ENCODE assay signal across 8 cellular contexts in genomic region chr11:67268036-67268683, GRCh38. TPM values are rescaled to one million over a fixed set of nuclear protein-coding genes. Genes with fewer than 3 reads are reported as not detected.
A peak's percentile ranks its signal among the peaks of the same experiment; 100 is the strongest.
DNase-seq lines count a peak whose midpoint lies in the region; ATAC-seq and TF ChIP-seq lines count a peak whose summit lies in the region.

No MANE protein-coding gene starts in this region.

- H3K4me3 ChIP-seq in HL-60 (replicated peaks; ENCODE audit: insufficient read depth, low read length) (peak overlapping the region; percentile 67), fibroblast of mammary gland (ENCODE audit: control insufficient read depth, low read depth, low read length) (peak overlapping the region; percentile 78), skeletal muscle satellite cell (ENCODE audit: low read length) (peak overlapping the region; percentile 93)

- peak overlapping the region; percentile 98 for H3K4me2 ChIP-seq in skeletal muscle satellite cell (ENCODE audit: low read length)

- H3K27me3 ChIP-seq in HL-60 (ENCODE audit: insufficient read depth, poor library complexity, severe bottlenecking) (no peaks in the 10 kb centered on the region), skeletal muscle satellite cell (ENCODE audit: control insufficient read depth, insufficient read depth, low read length) (no peaks in the 10 kb centered on the region)

- CTCF ChIA-PET in activated CD8-positive, alpha-beta T cell treated with anti-CD3 and anti-CD28 coated beads, Interleukin-2, amount 10 ng/mL, durations not matched to agents 7 days and 5 days (lab: Charles Lee), result interaction anchor here (0.7 to 7.4 kb wide), 16 partner anchors 9 to 141 kb away, joined by 3 to 60 read pairs (median 4); partner anchors contain the start of genes ANKRD13D and PPP1CA

- TF ChIP-seq CTCF in HL-60 (IDR thresholded peaks at IDR 0.05; ENCODE audit: insufficient read depth, low read length) (no peak), fibroblast of mammary gland (conservative IDR thresholded peaks at IDR 0.05; ENCODE audit: control insufficient read depth, insufficient read depth, low read depth, low read length) (no peak)

- H3K4me3 Mint-ChIP-seq in activated CD8-positive, alpha-beta T cell treated with anti-CD3 and anti-CD28 coated beads, Interleukin-2, amount 10 ng/mL, durations not matched to agents 7 days and 5 days, result peak overlapping the region; percentile 98

- peak; percentile 77 to 98 for DNase-seq in HL-60 (ENCODE audit: low read depth in 1 of 2, low spot score in 1 of 2)
- DNase-seq in activated CD8-positive, alpha-beta T cell treated with anti-CD3 and anti-CD28 coated beads, Interleukin-2, amount 10 ng/mL, durations not matched to agents 7 days and 5 days, result peak; percentile 85
- DNase-seq in fibroblast of mammary gland (ENCODE audit: low read depth), result no peak
- DNase-seq in DMS53 treated with DMSO at 0.1 percent for 48 hours (lab: John Stamatoyannopoulos, UW; ENCODE audit: unreplicated experiment), result no peak
- no peak for DNase-seq in RKO (ENCODE audit: low spot score)

- H3K9ac ChIP-seq in skeletal muscle satellite cell (ENCODE audit: low read depth, low read length), result peak overlapping the region; percentile 88

- no peaks in the 10 kb centered on the region for H3K9me3 Mint-ChIP-seq in activated CD8-positive, alpha-beta T cell treated with anti-CD3 and anti-CD28 coated beads, Interleukin-2, amount 10 ng/mL, durations not matched to agents 7 days and 5 days (ENCODE audit: insufficient read depth)

- H3K27ac ChIP-seq in HL-60 (replicated peaks), result peak overlapping the region; percentile 100

- no peaks in the 10 kb centered on the region for H3K27me3 Mint-ChIP-seq in activated CD8-positive, alpha-beta T cell treated with anti-CD3 and anti-CD28 coated beads, Interleukin-2, amount 10 ng/mL, durations not matched to agents 7 days and 5 days (ENCODE audit: low read depth)

- peaks cover 62% of the 10 kb centered on the region for H3K36me3 Mint-ChIP-seq in activated CD8-positive, alpha-beta T cell treated with anti-CD3 and anti-CD28 coated beads, Interleukin-2, amount 10 ng/mL, durations not matched to agents 7 days and 5 days (ENCODE audit: low read depth)

- H3K4me1 Mint-ChIP-seq in activated CD8-positive, alpha-beta T cell treated with anti-CD3 and anti-CD28 coated beads, Interleukin-2, amount 10 ng/mL, durations not matched to agents 7 days and 5 days (ENCODE audit: low read depth), result peaks cover 75% of the 10 kb centered on the region

- no peaks in the 10 kb centered on the region for H3K9me3 ChIP-seq in skeletal muscle satellite cell (replicated peaks; ENCODE audit: low read length)

- ATAC-seq in GM18873 (IDR thresholded peaks at IDR 0.05; ENCODE audit: low FRiP score, unreplicated experiment) (peak; percentile 34), HG02763 (IDR thresholded peaks at IDR 0.05; ENCODE audit: unreplicated experiment) (no peak)
- peak; percentile 18 for ATAC-seq in activated CD8-positive, alpha-beta T cell treated with anti-CD3 and anti-CD28 coated beads, Interleukin-2, amount 10 ng/mL, durations not matched to agents 7 days and 5 days

- POLR2A ChIA-PET in activated CD8-positive, alpha-beta T cell treated with anti-CD3 and anti-CD28 coated beads, Interleukin-2, amount 10 ng/mL, durations not matched to agents 7 days and 5 days (lab: Charles Lee), result interaction anchor here (0.6 to 8.1 kb wide), 11 partner anchors 9 to 143 kb away, joined by 3 to 201 read pairs (median 6); partner anchors contain the start of genes ANKRD13D and POLD4

- peak overlapping the region; percentile 99 for H3K27ac Mint-ChIP-seq in activated CD8-positive, alpha-beta T cell treated with anti-CD3 and anti-CD28 coated beads, Interleukin-2, amount 10 ng/mL, durations not matched to agents 7 days and 5 days

- H3K36me3 ChIP-seq in skeletal muscle satellite cell (ENCODE audit: insufficient read depth, low read length), result peaks cover 11% of the 10 kb centered on the region

- H3K4me1 ChIP-seq in skeletal muscle satellite cell (ENCODE audit: control insufficient read depth, insufficient read depth, low read length), result peaks cover 67% of the 10 kb centered on the region

RNA-seq across cellular contexts. Expression of gene GRK2, which starts 1.9 kb away (rescaled TPM):
- 100 to 1,000 TPM; 338 to 348 TPM for total RNA-seq in activated CD8-positive, alpha-beta T cell treated with anti-CD3 and anti-CD28 coated beads, Interleukin-2, amount 10 ng/mL, durations not matched to agents 7 days and 5 days
- total RNA-seq in skeletal muscle satellite cell (2012; rRNA removed), result 26.6 and 33.0 TPM in 2 replicates

RNA-seq across cellular contexts. Expression of gene ANKRD13D, which starts 20.9 kb away (rescaled TPM):
- total RNA-seq in activated CD8-positive, alpha-beta T cell treated with anti-CD3 and anti-CD28 coated beads, Interleukin-2, amount 10 ng/mL, durations not matched to agents 7 days and 5 days, result 100 to 1,000 TPM; 179 to 189 TPM
- total RNA-seq in skeletal muscle satellite cell (2012; rRNA removed), result 29.1 and 29.4 TPM in 2 replicates

RNA-seq across cellular contexts. Expression of gene SSH3, which starts 35.2 kb away (rescaled TPM):
- total RNA-seq in activated CD8-positive, alpha-beta T cell treated with anti-CD3 and anti-CD28 coated beads, Interleukin-2, amount 10 ng/mL, durations not matched to agents 7 days and 5 days, result 10 to 100 TPM; 12.0 to 13.0 TPM
- total RNA-seq in skeletal muscle satellite cell (2012; rRNA removed), result 8.5 and 14.7 TPM in 2 replicates

Comparison
In these comparisons a context has a peak if more than half of its experiments do, and no peak if none do; other contexts are left out.
1. DNase-seq: peak in HL-60 (2 of 2) and activated CD8-positive, alpha-beta T cell treated with anti-CD3 and anti-CD28 coated beads, Interleukin-2, amount 10 ng/mL, durations not matched to agents 7 days and 5 days (single experiment); none in fibroblast of mammary gland (single experiment), DMS53 treated with DMSO at 0.1 percent for 48 hours (single experiment) and RKO (single experiment).
2. Peak in every context shown above with its lines, with median percentiles within 50 percentile points of each other: H3K4me3 ChIP-seq.